In genomic region chr6:63340351-63340750, GRCh38 we compare ENCODE assay signal across 22 cellular contexts. TPM values are rescaled to one million over a fixed set of nuclear protein-coding genes. Genes with fewer than 3 reads are reported as not detected.
DNase-seq lines count a peak whose midpoint lies in the region; ATAC-seq, FAIRE-seq and TF ChIP-seq lines count a peak whose summit lies in the region.
"Had no signal": no experiment of that assay in that cellular context is flagged by ENCODE, and none has a peak within 500 bp of the region (broad histone marks: within the 10 kb centered on the region; RNA-seq: fewer than 3 reads in every experiment).

No MANE protein-coding gene starts in this region.

- H3K36me3 ChIP-seq in HepG2 (replicated peaks in 1 of 2; ENCODE audit: control insufficient read depth in 1 of 2, insufficient read depth in 2 of 2, low read length in 2 of 2): no peaks in the 10 kb centered on the region
- no peaks in the 10 kb centered on the region for H3K36me3 ChIP-seq in right lobe of liver
- H3K36me3 ChIP-seq in HEK293 (ENCODE audit: control insufficient read depth in 2 of 2, insufficient read depth in 1 of 2, low read length in 2 of 2): no peaks in the 10 kb centered on the region
- H3K36me3 ChIP-seq: BE2C, BLaER1 had no signal

- H3K27ac ChIP-seq in HepG2 (ENCODE audit: extremely low read length, insufficient read depth, low read length) (no peak overlapping the region), right lobe of liver (no peak overlapping the region), HEK293 (ENCODE audit: extremely low read depth, low read depth, low read length) (no peak overlapping the region)
- H3K27ac ChIP-seq: 22Rv1, BLaER1 had no signal

- no peak for TF ChIP-seq CTCF in HepG2 (CRISPR knock-in tag; IDR thresholded peaks at IDR 0.05)
- TF ChIP-seq CTCF in right lobe of liver (IDR thresholded peaks at IDR 0.05): no peak
- no peak for TF ChIP-seq CTCF in HEK293 (tag by site-specific recombination; IDR thresholded peaks at IDR 0.05)

- CTCF ChIA-PET in HepG2 (lab: Yijun Ruan, JAX; ENCODE audit: low intra/inter-chr PET ratio, low total read pairs): no interaction called here
- CTCF ChIA-PET in HEK293 (lab: Yijun Ruan, JAX): interaction anchor here (0.6 to 0.8 kb wide), 2 partner anchors 8 to 121 kb away, joined by 3 to 5 read pairs; no protein-coding TSS in a partner anchor

- peaks cover 17% of the 10 kb centered on the region; the same call in 1 of the 2 replicates for H3K9me3 ChIP-seq in HepG2 (ENCODE audit: low read length)
- H3K9me3 ChIP-seq in right lobe of liver: no peaks in the 10 kb centered on the region
- no peaks in the 10 kb centered on the region for H3K9me3 ChIP-seq in HEK293 (ENCODE audit: control insufficient read depth, insufficient read depth, low read depth, low read length)
- H3K9me3 ChIP-seq: BE2C had no signal

- intact Hi-C loops in HepG2 (cut with micrococcal nuclease; ENCODE audit: unreplicated experiment): no loop called here
- intact Hi-C loops in right lobe of liver (cut with DNase I): no loop called here
- intact Hi-C loops in posterior cingulate gyrus (cut with DNase I): no loop called here

- no peaks in the 10 kb centered on the region for H3K4me1 ChIP-seq in HepG2 (ENCODE audit: insufficient read depth, low read length)
- no peaks in the 10 kb centered on the region for H3K4me1 ChIP-seq in right lobe of liver
- H3K4me1 ChIP-seq in HEK293 (ENCODE audit: control insufficient read depth, insufficient read depth, low read length): no peaks in the 10 kb centered on the region
- H3K4me1 ChIP-seq: BE2C, BLaER1 had no signal

- no TSS peak for BruUV-seq in HepG2 (replicated peaks; lab: Mats Ljungman, UMichigan)

- H3K4me3 ChIP-seq in HepG2 (replicated peaks in 1 of 3; ENCODE audit: insufficient read depth in 1 of 3, low read depth in 2 of 3, low read length in 3 of 3): no peak overlapping the region
- H3K4me3 ChIP-seq in right lobe of liver: no peak overlapping the region
- no peak overlapping the region for H3K4me3 ChIP-seq in HEK293 (ENCODE audit: low read depth, low read length)
- H3K4me3 ChIP-seq: BLaER1 had no signal

- H3K79me2 ChIP-seq in HepG2 (ENCODE audit: insufficient read depth, low read length): no peaks in the 10 kb centered on the region

- TF ChIP-seq EP300 in HepG2 (IDR thresholded peaks at IDR 0.05; ENCODE audit: low read depth in 2 of 2, low read length in 2 of 2): no peak
- TF ChIP-seq EP300 in HepG2 (CRISPR knock-in tag; IDR thresholded peaks at IDR 0.05; ENCODE audit: borderline replicate concordance): no peak

- ATAC-seq in HepG2 (no peak), right lobe of liver (no peak)

- no peak overlapping the region for H2AFZ ChIP-seq in HepG2 (ENCODE audit: low read length)

- TF ChIP-seq POLR2A in HepG2 (IDR thresholded peaks at IDR 0.05; ENCODE audit: insufficient read depth in 1 of 2, low read depth in 2 of 2, low read length in 2 of 2) (no peak), right lobe of liver (IDR thresholded peaks at IDR 0.05) (no peak)

- H4K20me1 ChIP-seq in HepG2 (ENCODE audit: insufficient read depth, low read length): no peaks in the 10 kb centered on the region
- H4K20me1 ChIP-seq: BLaER1 had no signal

- no peak overlapping the region for H3K4me2 ChIP-seq in HepG2 (ENCODE audit: low read depth, low read length)
- H3K4me2 ChIP-seq: BLaER1 had no signal

- H3K27me3 ChIP-seq in HepG2 (ENCODE audit: control insufficient read depth in 1 of 2, insufficient read depth in 2 of 2, low read length in 2 of 2): no peaks in the 10 kb centered on the region
- no peaks in the 10 kb centered on the region for H3K27me3 ChIP-seq in right lobe of liver
- H3K27me3 ChIP-seq: BE2C, BLaER1 had no signal

- no peak overlapping the region for H3K9ac ChIP-seq in HepG2 (ENCODE audit: insufficient read depth, low read depth, low read length)
- H3K9ac ChIP-seq: BLaER1 had no signal

- POLR2A ChIA-PET in HepG2 (lab: Yijun Ruan, JAX) (no interaction called here), HEK293 (lab: Yijun Ruan, JAX) (no interaction called here)

- no peak for FAIRE-seq in HepG2 (lab: Jason Lieb, UNC)
- FAIRE-seq: G401.6, GM12891, GM19239 had no signal

- DNase-seq in HepG2 (ENCODE audit: low spot score) (no peak), right lobe of liver (no peak), NCI-H774 (lab: John Stamatoyannopoulos, UW) (no peak), posterior cingulate gyrus (no peak)
- DNase-seq: ACHN; BE2C; C1 segment of cervical spinal cord; CD4-positive, alpha-beta memory T cell; CD4-positive, CD25-positive, alpha-beta regulatory T cell; CD8-positive, alpha-beta memory T cell; COR-L47; DMS79 treated with DMSO at 0.1 percent for 48 hours; GF-D8 had no signal

- in situ Hi-C loops in HepG2 (cut with HindIII; ENCODE audit: extremely low pct_ligation_motif_present, low pct_unique_long_range_greater_than_20kb): loop anchor here (10.0 kb wide), 1 partner anchor 454 kb away; no protein-coding TSS in a partner anchor

- TF ChIP-seq RAD21 in HepG2 (CRISPR knock-in tag; IDR thresholded peaks at IDR 0.05): no peak

TF ChIP-seq in HepG2, 621 proteins besides CTCF, POLR2A, EP300 and RAD21:
- TF ChIP-seq HNF4G (IDR thresholded peaks at IDR 0.05; ENCODE audit: borderline replicate concordance, low read depth, low read length): no peak
- TF ChIP-seq HNF4G (CRISPR knock-in tag; IDR thresholded peaks at IDR 0.05; ENCODE audit: borderline replicate concordance, low read depth): no peak
- TF ChIP-seq ZNF160 (CRISPR knock-in tag; IDR thresholded peaks at IDR 0.05): peak; percentile 98

TF ChIP-seq in HEK293, 187 proteins besides CTCF, POLR2A, EP300 and RAD21:
- peak; percentile 75 for TF ChIP-seq SETDB1 (IDR thresholded peaks at IDR 0.05; ENCODE audit: insufficient read length, low read length)
- TF ChIP-seq YY1 (tag by site-specific recombination; IDR thresholded peaks at IDR 0.05): no peak

RNA-seq across cellular contexts. Expression of gene LGSN, which starts 20.6 kb away (rescaled TPM):
- total RNA-seq in HepG2 (2016; rRNA removed; fragmentation: Illumina TruSeq; extraction: Trizol): 0.13 and 0.53 TPM in 2 replicates
- total RNA-seq in HepG2 (2016; cell fraction: cytosol; rRNA removed; fragmentation: Illumina TruSeq; extraction: Trizol; ENCODE audit: low read depth): not detected in 2 replicates
- total RNA-seq in HepG2 (2016; cell fraction: insoluble cytoplasmic fraction; rRNA removed; fragmentation: Illumina TruSeq; extraction: Trizol): 0.09 and 0.34 TPM in 2 replicates
- total RNA-seq in HepG2 (2016; cell fraction: membrane; rRNA removed; fragmentation: Illumina TruSeq; extraction: Trizol): 0.12 TPM in 1 of 2 replicates, not detected in the other
- total RNA-seq in HepG2 (2016; cell fraction: nucleus; rRNA removed; fragmentation: Illumina TruSeq; extraction: Trizol): 0.06 and 0.43 TPM in 2 replicates
- 0.51 and 0.63 TPM in 2 replicates for polyA plus RNA-seq in HepG2 (2011; rRNA removed)
- 0.20 and 0.22 TPM in 2 replicates for polyA plus RNA-seq in HepG2 (2011; cell fraction: cytosol; rRNA removed)
- polyA plus RNA-seq in HepG2 (2011; cell fraction: nucleus; rRNA removed): 0.98 and 1.5 TPM in 2 replicates
- polyA plus RNA-seq in HepG2 (2012): 0.72 and 0.73 TPM in 2 replicates
- polyA plus RNA-seq in HepG2 (2016; cell fraction: cytosol; fragmentation: Illumina TruSeq; extraction: Trizol; ENCODE audit: low read depth): not detected in 2 replicates
- polyA plus RNA-seq in HepG2 (2016; cell fraction: insoluble cytoplasmic fraction; fragmentation: Illumina TruSeq; extraction: Trizol; ENCODE audit: low read depth): 0.05 TPM in 1 of 2 replicates, not detected in the other
- not detected in 2 replicates for polyA plus RNA-seq in HepG2 (2016; cell fraction: membrane; fragmentation: Illumina TruSeq; extraction: Trizol; ENCODE audit: low read depth)
- polyA plus RNA-seq in HepG2 (2016; cell fraction: nucleus; fragmentation: Illumina TruSeq; extraction: Trizol; ENCODE audit: insufficient read depth, low read depth): 0.18 and 0.44 TPM in 2 replicates
- polyA minus RNA-seq in HepG2 (2011; rRNA and poly(A)+ RNA removed; ENCODE audit: low replicate concordance): 0.42 and 5.4 TPM in 2 replicates
- polyA minus RNA-seq in HepG2 (2011; cell fraction: cytosol; rRNA and poly(A)+ RNA removed): 0.53 and 0.69 TPM in 2 replicates
- polyA minus RNA-seq in HepG2 (2011; cell fraction: nucleus; rRNA and poly(A)+ RNA removed): 2.4 and 3.5 TPM in 2 replicates
- 1 to 10 TPM in 2 of 6 experiments, under 1 TPM in 2, not detected in 2; 0.09 to 1.7 (median 1.00) TPM for total RNA-seq in right lobe of liver
- total RNA-seq: A172; A673; CD8-positive, alpha-beta memory T cell had no signal
- polyA plus RNA-seq: CD14-positive monocyte; CD4-positive, alpha-beta memory T cell had no signal

Comparison
In these comparisons a context has a peak if more than half of its experiments do, and no peak if none do; other contexts are left out.
1. Of the 63 proteins assayed by ChIP-seq in both HepG2 and HEK293: peak only in HepG2: none; only in HEK293: SETDB1; in both: none; in neither: 62.